In the genomic region with DNA sequence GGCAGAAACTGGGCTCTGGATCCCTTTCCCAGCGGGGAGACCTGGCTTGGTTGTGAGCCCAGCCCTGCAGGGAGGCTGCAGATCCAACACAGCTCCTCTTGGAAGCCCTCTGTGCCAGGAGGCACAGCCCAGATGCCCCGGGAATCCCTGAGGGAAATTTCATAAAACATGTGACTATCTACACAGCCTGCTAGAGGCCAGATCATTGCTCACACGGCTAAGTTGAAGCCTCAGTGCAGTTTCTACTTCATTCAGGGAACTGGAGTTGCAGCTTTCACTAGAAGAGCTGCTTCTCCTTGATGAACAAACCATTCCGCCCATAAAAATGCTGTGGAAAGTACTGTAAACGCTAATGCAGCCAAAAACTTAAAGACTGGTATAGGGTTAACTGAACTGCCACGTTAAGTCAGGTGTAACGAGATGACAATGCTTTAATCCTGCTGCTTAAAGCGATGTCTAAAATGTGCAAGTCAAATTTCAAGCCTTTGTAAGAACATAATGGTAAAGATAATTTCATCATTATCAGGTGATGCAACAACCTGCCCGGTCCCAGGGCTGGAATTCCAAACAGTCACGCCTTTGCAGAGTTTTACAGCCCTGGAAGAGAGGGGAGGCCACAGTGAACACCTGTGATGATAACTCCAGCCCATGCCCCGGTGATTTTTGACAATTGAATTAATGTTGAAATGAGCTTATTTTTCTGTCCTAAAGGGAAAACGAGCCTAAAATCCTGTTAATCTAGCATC, we compare ENCODE assay signal across 1 cellular context.
TF ChIP-seq lines count a peak whose summit lies in the region.

No MANE protein-coding gene starts in this region.

TF ChIP-seq in H1, 55 proteins besides CTCF, POLR2A, EP300 and RAD21 (continued from another document):
- TF ChIP-seq SAP30 (IDR thresholded peaks at IDR 0.05; ENCODE audit: insufficient read depth, insufficient replicate concordance, low read length): no peak
TF ChIP-seq in H1: peak in this region for 0.
